Comparison of ENCODE assay signal across 1 cellular context in genomic region chr1:187691439-187691838, GRCh38.
A peak's percentile ranks its signal among the peaks of the same experiment; 100 is the strongest.
TF ChIP-seq lines count a peak whose summit lies in the region.

No MANE protein-coding gene starts in this region.

TF ChIP-seq in SK-N-SH, 30 proteins besides CTCF, POLR2A, EP300 and RAD21 (continued from another document):
- TF ChIP-seq FOXM1 (IDR thresholded peaks at IDR 0.05; ENCODE audit: low read depth) (peak; percentile 64), NFIC (IDR thresholded peaks at IDR 0.05; ENCODE audit: borderline replicate concordance) (peak; percentile 96), POLR2AphosphoS5 (IDR thresholded peaks at IDR 0.05; ENCODE audit: low read depth, low read length) (peak; percentile 62; the same call in 1 of the 2 replicates), TCF12 (IDR thresholded peaks at IDR 0.05) (peak; percentile 93), TEAD4 (IDR thresholded peaks at IDR 0.05; ENCODE audit: borderline replicate concordance, insufficient read depth) (peak; percentile 80)
